In the genomic region with DNA sequence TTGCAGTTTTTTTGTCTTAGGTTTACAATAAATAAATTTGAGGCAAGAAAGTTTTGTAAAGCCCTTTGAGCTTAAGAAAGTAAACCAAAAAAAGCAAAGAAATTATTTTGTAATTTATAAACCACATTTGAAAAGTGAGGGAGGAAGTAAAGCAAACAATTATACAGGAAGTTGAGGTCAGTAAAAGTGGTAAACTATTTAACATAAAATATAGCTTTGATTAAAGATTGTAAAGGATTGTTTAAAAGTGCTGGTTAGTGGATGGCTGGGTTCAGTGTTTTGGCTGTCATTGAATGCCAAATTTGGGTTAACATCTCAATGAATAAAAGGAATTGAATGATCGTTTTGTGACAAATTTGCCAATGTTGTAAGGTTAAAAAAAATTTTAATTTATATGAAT, we compare ENCODE assay signal across 1 cellular context.
TF ChIP-seq lines count a peak whose summit lies in the region.

No MANE protein-coding gene starts in this region.

TF ChIP-seq in K562, 482 proteins besides CTCF, POLR2A, EP300 and RAD21:
- TF ChIP-seq PHF21A (IDR thresholded peaks at IDR 0.05; ENCODE audit: borderline replicate concordance, low read depth): no peak
